26 cellular contexts compared by ENCODE assay signal in genomic region chr15:61025283-61025682, GRCh38.
DNase-seq lines count a peak whose midpoint lies in the region; ATAC-seq and TF ChIP-seq lines count a peak whose summit lies in the region.
"Had no signal": no experiment of that assay in that cellular context is flagged by ENCODE, and none has a peak within 500 bp of the region (broad histone marks: within the 10 kb centered on the region; RNA-seq: fewer than 3 reads in every experiment).

No MANE protein-coding gene starts in this region.

- H3K9me3 ChIP-seq in IMR-90 (ENCODE audit: control insufficient read depth, insufficient read depth, low read length) = no peaks in the 10 kb centered on the region
- no peaks in the 10 kb centered on the region for H3K9me3 ChIP-seq in left ventricle myocardium inferior (replicated peaks)
- no peaks in the 10 kb centered on the region for H3K9me3 ChIP-seq in sigmoid colon
- H3K9me3 ChIP-seq: adrenal gland, tibial nerve had no signal

- no peak overlapping the region for H3K4ac ChIP-seq in IMR-90 (ENCODE audit: low read depth, low read length)

- ATAC-seq in IMR-90 (ENCODE audit: low read depth) (no peak; the same call in 1 of the 2 replicates), GM18870 (IDR thresholded peaks at IDR 0.05; ENCODE audit: unreplicated experiment) (no peak)
- ATAC-seq: activated T-cell treated with anti-CD3 and anti-CD28 coated beads, Interleukin-2, amount 50 U/mL, for 4 hours; HCT116; stimulated activated naive CD8-positive, alpha-beta T cell treated with anti-CD3 and anti-CD28 coated beads, Interleukin-15, amount 100 ng/mL, for 72 hours had no signal

- POLR2A ChIA-PET in IMR-90 (lab: Charles Lee; ENCODE audit: unreplicated experiment) = no interaction called here

- H3K4me1 ChIP-seq in IMR-90 (ENCODE audit: control insufficient read depth, insufficient read depth, low read length) (no peaks in the 10 kb centered on the region), left ventricle myocardium inferior (peaks cover 18% of the 10 kb centered on the region), sigmoid colon (peaks cover 0 to 38% (median 31%) of the 10 kb centered on the region in 4 donors)
- H3K4me1 ChIP-seq: adrenal gland, tibial nerve had no signal

- H2BK20ac ChIP-seq in IMR-90 (ENCODE audit: low read depth, low read length) = no peak overlapping the region

- no peak overlapping the region for H3K14ac ChIP-seq in IMR-90 (replicated peaks; ENCODE audit: low read depth, low read length)

- H3K18ac ChIP-seq in IMR-90 (ENCODE audit: low read depth, low read length) = no peak overlapping the region

- no peak overlapping the region for H4K8ac ChIP-seq in IMR-90 (ENCODE audit: low read depth in 2 of 2, low read length in 2 of 2)

- H3K27ac ChIP-seq in IMR-90 (ENCODE audit: insufficient read depth, low read length) = no peak overlapping the region
- peak overlapping the region; percentile 1 for H3K27ac ChIP-seq in left ventricle myocardium inferior (replicated peaks)
- H3K27ac ChIP-seq in sigmoid colon = peak overlapping the region; percentile 59 to 85 (median 78)
- H3K27ac ChIP-seq: adrenal gland, brain microvascular endothelial cell, tibial nerve had no signal

- no TSS peak for BruUV-seq in IMR-90 (replicated peaks; lab: Mats Ljungman, UMichigan)

- dilution Hi-C loops in IMR-90 (cut with HindIII; ENCODE audit: low sequenced_read_pairs, unreplicated experiment) = no loop called here

- peak; percentile 60 for DNase-seq in AG10803 (ENCODE audit: low read depth)
- peak; percentile 70 for DNase-seq in IMR-90
- no peak for DNase-seq in left ventricle myocardium inferior
- DNase-seq in sigmoid colon = no peak
- DNase-seq in AG08396 (ENCODE audit: low spot score) = no peak
- DNase-seq in retina = no peak
- DNase-seq in NCI-H1417 (lab: John Stamatoyannopoulos, UW) = no peak
- DNase-seq: activated CD4-positive, alpha-beta T cell treated with anti-CD3 and anti-CD28 coated beads for 4 hours; activated naive CD4-positive, alpha-beta T cell; activated T-cell treated with anti-CD3 and anti-CD28 coated beads, Interleukin-2, amount 50 U/mL, for 4 hours; adrenal gland; brain microvascular endothelial cell; C1 segment of cervical spinal cord; COR-L47; DMS53; GDM1; head of caudate nucleus; NCI-H1436 treated with DMSO at 0.1 percent for 48 hours; OCI-M1; stimulated activated naive CD8-positive, alpha-beta T cell treated with anti-CD3 and anti-CD28 coated beads, Interleukin-15, amount 100 ng/mL, for 72 hours; T-helper 2 cell had no signal

- no peaks in the 10 kb centered on the region for H4K20me1 ChIP-seq in IMR-90 (ENCODE audit: insufficient read depth, low read length)

- H4K5ac ChIP-seq in IMR-90 (ENCODE audit: low read depth, low read length) = no peak overlapping the region

- H2AFZ ChIP-seq in IMR-90 (replicated peaks; ENCODE audit: low read length, poor library complexity) = no peak overlapping the region

- H3K23ac ChIP-seq in IMR-90 (ENCODE audit: low read depth, low read length) = no peak overlapping the region

- H2AK9ac ChIP-seq in IMR-90 (replicated peaks; ENCODE audit: low read depth, low read length, poor library complexity) = no peak overlapping the region

- H3K4me3 ChIP-seq in AG10803 (ENCODE audit: low read length) (no peak overlapping the region), IMR-90 (ENCODE audit: insufficient read depth, low read depth, low read length) (no peak overlapping the region), left ventricle myocardium inferior (no peak overlapping the region), sigmoid colon (no peak overlapping the region)
- H3K4me3 ChIP-seq: adrenal gland, lung, skin epidermis, tibial nerve had no signal

- no peak overlapping the region for H3K56ac ChIP-seq in IMR-90 (ENCODE audit: extremely low read depth, insufficient read depth, low read length)

- no peak overlapping the region for H2AK5ac ChIP-seq in IMR-90 (ENCODE audit: low read depth, low read length)

- H2BK120ac ChIP-seq in IMR-90 (ENCODE audit: low read depth, low read length) = no peak overlapping the region

- H4K91ac ChIP-seq in IMR-90 (ENCODE audit: insufficient read depth, low read depth, low read length) = no peak overlapping the region

- CTCF ChIA-PET in IMR-90 (lab: Yijun Ruan, JAX) = interaction anchor here (0.6 kb wide), 1 partner anchor 9 kb away, joined by 3 read pairs; no protein-coding TSS in a partner anchor

- TF ChIP-seq RAD21 in IMR-90 (IDR thresholded peaks at IDR 0.05; ENCODE audit: low read length) = peak; percentile 42

- in situ Hi-C loops in IMR-90 (cut with MboI; ENCODE audit: low sequenced_read_pairs) = no loop called here

- intact Hi-C loops in IMR-90 (cut with micrococcal nuclease) = no loop called here
- intact Hi-C loops in left ventricle myocardium inferior (cut with micrococcal nuclease) = no loop called here
- intact Hi-C loops in sigmoid colon (cut with DNase I) = loop anchor here (5.0 kb wide), 1 partner anchor 83 kb away; no protein-coding TSS in a partner anchor

- WGBS in IMR-90 (ENCODE audit: extremely low coverage in 2 of 2, insufficient read length in 1 of 2), 2 experiments = 100% methylated on average over 1 of the region's 7 CpGs; no CpG with 5 or more reads in 1 of the 2 experiments
- WGBS in sigmoid colon, 2 donors = 86 to 87% methylated on average over 7 of the region's 7 CpGs

- TF ChIP-seq CTCF in AG10803 (conservative IDR thresholded peaks at IDR 0.05; ENCODE audit: low read length) = peak; percentile 22; the same call in 1 of the 2 replicates
- TF ChIP-seq CTCF in IMR-90 (conservative IDR thresholded peaks at IDR 0.05; ENCODE audit: low read depth, low read length) = no peak; the same call in 1 of the 2 replicates
- no peak for TF ChIP-seq CTCF in left ventricle myocardium inferior (IDR thresholded peaks at IDR 0.05; ENCODE audit: borderline replicate concordance)
- no peak for TF ChIP-seq CTCF in sigmoid colon (IDR thresholded peaks at IDR 0.05)

- H2BK5ac ChIP-seq in IMR-90 (ENCODE audit: low read depth, low read length, poor library complexity, severe bottlenecking) = no peak overlapping the region

- H2BK15ac ChIP-seq in IMR-90 (ENCODE audit: low read depth, low read length) = no peak overlapping the region

- H3K27me3 ChIP-seq in IMR-90 (ENCODE audit: control insufficient read depth, insufficient read depth, low read length) (no peaks in the 10 kb centered on the region), left ventricle myocardium inferior (ENCODE audit: low read depth) (no peaks in the 10 kb centered on the region), sigmoid colon (no peaks in the 10 kb centered on the region)
- H3K27me3 ChIP-seq: adrenal gland, brain microvascular endothelial cell, tibial nerve had no signal

- TF ChIP-seq EP300 in sigmoid colon (IDR thresholded peaks at IDR 0.05) = no peak

- H3K4me2 ChIP-seq in IMR-90 (ENCODE audit: low read depth, low read length) = no peak overlapping the region

- H3K79me1 ChIP-seq in IMR-90 (ENCODE audit: low read depth in 1 of 2, low read length in 2 of 2) = no peaks in the 10 kb centered on the region

- H3K36me3 ChIP-seq in IMR-90 (ENCODE audit: control insufficient read depth, insufficient read depth, low read length) (no peaks in the 10 kb centered on the region), left ventricle myocardium inferior (no peaks in the 10 kb centered on the region), sigmoid colon (no peaks in the 10 kb centered on the region)
- H3K36me3 ChIP-seq: adrenal gland, brain microvascular endothelial cell, tibial nerve had no signal

- TF ChIP-seq POLR2A in IMR-90 (IDR thresholded peaks at IDR 0.05; ENCODE audit: low read depth, low read length) (no peak), sigmoid colon (IDR thresholded peaks at IDR 0.05) (no peak)

- no peaks in the 10 kb centered on the region for H3K9me1 ChIP-seq in IMR-90 (ENCODE audit: insufficient read depth, low read length)

- no peak overlapping the region for H3K9ac ChIP-seq in IMR-90 (ENCODE audit: low read depth, low read length)

TF ChIP-seq in IMR-90, 13 proteins besides CTCF, POLR2A, EP300 and RAD21:
- no peak for TF ChIP-seq ELK1 (IDR thresholded peaks at IDR 0.05; ENCODE audit: borderline replicate concordance, low read depth, low read length)

Comparison
In these comparisons a context has a peak if more than half of its experiments do, and no peak if none do; other contexts are left out.
1. DNase-seq: peak in AG10803 (single experiment) and IMR-90 (single experiment); none in left ventricle myocardium inferior (single experiment), sigmoid colon (single experiment), AG08396 (single experiment), retina (single experiment) and NCI-H1417 (0 of 3).